ENCODE assay signal across 1 cellular context in genomic region chr1:202107321-202107761, GRCh38.
A peak's percentile ranks its signal among the peaks of the same experiment; 100 is the strongest.
TF ChIP-seq lines count a peak whose summit lies in the region.

No MANE protein-coding gene starts in this region.

TF ChIP-seq in K562, 482 proteins besides CTCF, POLR2A, EP300 and RAD21:
- TF ChIP-seq ZFX (CRISPR knock-in tag; IDR thresholded peaks at IDR 0.05): 0 out of 2 replicates have a peak, but pooled peaks have one; percentile 5
- TF ChIP-seq HOMEZ (CRISPR knock-in tag; IDR thresholded peaks at IDR 0.05): no peak
TF ChIP-seq in K562: peak in this region for 1.
